11 cellular contexts compared by ENCODE assay signal in genomic region chr9:37953204-37953774, GRCh38. TPM values are rescaled to one million over a fixed set of nuclear protein-coding genes. Genes with fewer than 3 reads are reported as not detected.
DNase-seq lines count a peak whose midpoint lies in the region; ATAC-seq, FAIRE-seq and TF ChIP-seq lines count a peak whose summit lies in the region.
"Had no signal": no experiment of that assay in that cellular context is flagged by ENCODE, and none has a peak within 500 bp of the region (broad histone marks: within the 10 kb centered on the region; RNA-seq: fewer than 3 reads in every experiment).

No MANE protein-coding gene starts in this region.

- ATAC-seq in GM18861 (IDR thresholded peaks at IDR 0.05; ENCODE audit: unreplicated experiment), result no peak

- H3K9ac ChIP-seq in endocrine pancreas (ENCODE audit: control insufficient read depth, insufficient read depth, low read length) (peak overlapping the region; percentile 7), skeletal muscle tissue (ENCODE audit: low read depth in 1 of 3, low read length in 3 of 3) (peak overlapping the region in 2 of 3 donors; percentile 24 to 72)

- H3K36me3 ChIP-seq in endocrine pancreas (ENCODE audit: control insufficient read depth, insufficient read depth, low read length) (peaks cover 3% of the 10 kb centered on the region), skeletal muscle tissue (ENCODE audit: control insufficient read depth in 3 of 3, insufficient read depth in 3 of 3, low read length in 3 of 3) (peaks cover 4 to 9% (median 6%) of the 10 kb centered on the region in 3 donors)

- H3K4me3 ChIP-seq in endocrine pancreas (ENCODE audit: control insufficient read depth, insufficient read depth, low read length) (no peak overlapping the region), skeletal muscle tissue (ENCODE audit: low read length in 3 of 3) (no peak overlapping the region)
- H3K4me3 ChIP-seq: right lobe of liver had no signal

- TF ChIP-seq POLR2A in GM18951 (IDR thresholded peaks at IDR 0.05; ENCODE audit: extremely low read depth, insufficient read depth, insufficient read length), result peak; percentile 3

- H3K9me3 ChIP-seq in endocrine pancreas (ENCODE audit: control insufficient read depth, low read length), result no peaks in the 10 kb centered on the region
- no peaks in the 10 kb centered on the region for H3K9me3 ChIP-seq in skeletal muscle tissue (ENCODE audit: control insufficient read depth in 3 of 3, low read length in 3 of 3)
- H3K9me3 ChIP-seq: right lobe of liver had no signal

- no peaks in the 10 kb centered on the region for H3K27me3 ChIP-seq in endocrine pancreas (ENCODE audit: control insufficient read depth, insufficient read depth, low read length)
- no peaks in the 10 kb centered on the region for H3K27me3 ChIP-seq in skeletal muscle tissue (ENCODE audit: control insufficient read depth in 3 of 3, insufficient read depth in 3 of 3, low read length in 3 of 3)
- H3K27me3 ChIP-seq: right lobe of liver had no signal

- no peak for FAIRE-seq in RCC 7860 (lab: Jason Lieb, UNC)

- DNase-seq in RCC 7860 (ENCODE audit: low spot score) (peak; percentile 53), foreskin melanocyte (no peak), globus pallidus (ENCODE audit: low spot score) (no peak)
- DNase-seq: left ventricle myocardium superior, NCI-H69, right lobe of liver, T-helper 9 cell had no signal

- in situ Hi-C loops in GM18951 (cut with MboI; ENCODE audit: low sequenced_read_pairs, unreplicated experiment), result no loop called here

- H3K4me1 ChIP-seq in endocrine pancreas (ENCODE audit: control insufficient read depth, insufficient read depth, low read length) (no peaks in the 10 kb centered on the region), skeletal muscle tissue (ENCODE audit: control insufficient read depth in 3 of 3, insufficient read depth in 3 of 3, low read length in 3 of 3) (peaks cover 9 to 28% (median 22%) of the 10 kb centered on the region in 3 donors)
- H3K4me1 ChIP-seq: right lobe of liver had no signal

- H3K27ac ChIP-seq in skeletal muscle tissue (ENCODE audit: low read depth, low read length), result peak overlapping the region; percentile 49
- H3K27ac ChIP-seq: right lobe of liver had no signal

RNA-seq across cellular contexts. Expression of gene SLC25A51, which starts 49.4 kb away (rescaled TPM):
- total RNA-seq in skeletal muscle tissue, result 26.6 TPM
